ENCODE assay signal across 17 cellular contexts in genomic region chr5:25362799-25363198, GRCh38.
"Had no signal": no experiment of that assay in that cellular context is flagged by ENCODE, and none has a peak within 500 bp of the region (broad histone marks: within the 10 kb centered on the region; RNA-seq: fewer than 3 reads in every experiment).

No MANE protein-coding gene starts in this region.

- H3K27ac ChIP-seq: foreskin keratinocyte, prostate gland, right lobe of liver, spleen, suprapubic skin, upper lobe of left lung had no signal

- H3K27me3 ChIP-seq: foreskin keratinocyte, right lobe of liver, spleen, suprapubic skin, upper lobe of left lung had no signal

- H3K4me3 Mint-ChIP-seq: activated CD4-positive, alpha-beta memory T cell treated with anti-CD3 and anti-CD28 coated beads, Interleukin-2, amount 10 ng/mL, durations not matched to agents 7 days and 5 days; activated naive CD8-positive, alpha-beta T cell treated with anti-CD3 and anti-CD28 coated beads for 36 hours; natural killer cell treated with Interleukin-12 subunit alpha and Interleukin-12 subunit beta and Interleukin-15 and Interleukin-18, amount 100 ng/mL, for 72 hours had no signal

- H3K36me3 ChIP-seq: prostate gland, right lobe of liver, spleen, suprapubic skin, upper lobe of left lung had no signal

- H3K4me1 ChIP-seq: foreskin keratinocyte, prostate gland, right lobe of liver, spleen, suprapubic skin, upper lobe of left lung had no signal

- H3K9me3 ChIP-seq: prostate gland, upper lobe of left lung had no signal

- FAIRE-seq: bronchial epithelial cell had no signal

- H3K4me1 Mint-ChIP-seq: activated CD4-positive, alpha-beta memory T cell treated with anti-CD3 and anti-CD28 coated beads, Interleukin-2, amount 10 ng/mL, durations not matched to agents 7 days and 5 days; activated naive CD8-positive, alpha-beta T cell treated with anti-CD3 and anti-CD28 coated beads for 36 hours had no signal

- H3K4me3 ChIP-seq: prostate gland, right lobe of liver, spleen, suprapubic skin, upper lobe of left lung had no signal

- DNase-seq: activated CD4-positive, alpha-beta memory T cell treated with anti-CD3 and anti-CD28 coated beads, Interleukin-2, amount 10 ng/mL, durations not matched to agents 7 days and 5 days; activated gamma-delta T cell treated with Interleukin-2 at 50 U/mL for 16 hours; activated naive CD8-positive, alpha-beta T cell treated with anti-CD3 and anti-CD28 coated beads for 36 hours; activated T-cell treated with anti-CD3 and anti-CD28 coated beads, Interleukin-2, amount 50 U/mL, for 48 hours; aorta; mammary epithelial cell; occipital lobe; right lobe of liver; spleen; stimulated activated CD4-positive, alpha-beta T cell treated with anti-CD3 and anti-CD28 coated beads, Interleukin-1b, Interleukin-23, amount 100 ng/mL, for 48 hours; stimulated activated naive CD4-positive, alpha-beta T cell; upper lobe of left lung had no signal

- H3K27me3 Mint-ChIP-seq: activated CD4-positive, alpha-beta memory T cell treated with anti-CD3 and anti-CD28 coated beads, Interleukin-2, amount 10 ng/mL, durations not matched to agents 7 days and 5 days; activated naive CD8-positive, alpha-beta T cell treated with anti-CD3 and anti-CD28 coated beads for 36 hours; natural killer cell treated with Interleukin-12 subunit alpha and Interleukin-12 subunit beta and Interleukin-15 and Interleukin-18, amount 100 ng/mL, for 72 hours had no signal

- H3K36me3 Mint-ChIP-seq: activated naive CD8-positive, alpha-beta T cell treated with anti-CD3 and anti-CD28 coated beads for 36 hours had no signal

- H3K27ac Mint-ChIP-seq: activated CD4-positive, alpha-beta memory T cell treated with anti-CD3 and anti-CD28 coated beads, Interleukin-2, amount 10 ng/mL, durations not matched to agents 7 days and 5 days; activated naive CD8-positive, alpha-beta T cell treated with anti-CD3 and anti-CD28 coated beads for 36 hours; natural killer cell treated with Interleukin-12 subunit alpha and Interleukin-12 subunit beta and Interleukin-15 and Interleukin-18, amount 100 ng/mL, for 72 hours had no signal
